ENCODE assay signal across 18 cellular contexts in the genomic region with DNA sequence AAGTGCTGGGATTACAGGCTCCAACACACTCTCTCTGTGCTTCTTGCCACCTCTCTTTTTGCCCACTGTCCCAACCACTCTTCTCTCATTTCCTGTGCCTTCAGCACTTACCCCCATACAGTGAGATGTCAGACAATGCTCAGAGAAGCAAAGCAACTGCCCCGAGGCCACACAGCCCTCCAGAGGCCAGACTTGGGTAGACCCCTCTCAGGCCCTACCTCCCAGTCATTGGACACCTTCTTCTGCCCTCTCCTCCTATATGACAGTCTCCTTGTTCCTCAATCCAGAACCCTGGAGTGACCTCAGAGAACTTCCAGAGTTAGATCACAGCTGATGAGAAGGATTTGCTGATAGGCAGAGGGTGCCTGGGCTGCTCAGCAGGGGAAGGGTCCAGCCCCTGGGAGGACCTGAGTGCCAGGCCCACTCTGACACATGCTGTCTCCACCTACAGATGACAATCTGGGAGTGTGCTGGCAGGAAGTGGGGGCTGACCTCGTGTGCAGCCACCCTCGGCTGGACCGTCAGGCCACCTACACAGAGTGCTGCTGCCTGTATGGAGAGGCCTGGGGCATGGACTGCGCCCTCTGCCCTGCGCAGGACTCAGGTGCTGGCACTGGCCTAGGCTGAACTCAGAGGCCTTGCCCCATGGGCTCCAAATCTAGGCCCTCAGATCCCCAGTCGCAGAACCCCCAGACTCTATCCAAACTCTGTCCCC. TPM values are rescaled to one million over a fixed set of nuclear protein-coding genes. Genes with fewer than 3 reads are reported as not detected.
DNase-seq lines count a peak whose midpoint lies in the region; ATAC-seq, FAIRE-seq and TF ChIP-seq lines count a peak whose summit lies in the region.
"Had no signal": no experiment of that assay in that cellular context is flagged by ENCODE, and none has a peak within 500 bp of the region (broad histone marks: within the 10 kb centered on the region; RNA-seq: fewer than 3 reads in every experiment).

No MANE protein-coding gene starts in this region.

- no peak overlapping the region for H3K4me2 ChIP-seq in HepG2 (ENCODE audit: low read depth, low read length)
- H3K4me2 ChIP-seq: GM23338 had no signal

- TF ChIP-seq RAD21 in HepG2 (CRISPR knock-in tag; IDR thresholded peaks at IDR 0.05) = no peak

- H3K4me3 ChIP-seq in HepG2 (replicated peaks in 1 of 3; ENCODE audit: insufficient read depth in 1 of 3, low read depth in 2 of 3, low read length in 3 of 3) (no peak overlapping the region), right lobe of liver (no peak overlapping the region)
- H3K4me3 ChIP-seq: GM23338 had no signal

- no peaks in the 10 kb centered on the region for H3K9me3 Mint-ChIP-seq in activated T-helper 1 cell treated with anti-CD3 and anti-CD28 coated beads, Interleukin-12 subunit alpha, Interleukin-12 subunit beta, Interleukin-2, Interleukin-4 antibody, amounts not matched to agents 30 ng/mL and 10 ng/mL and 1 ng/mL, durations not matched to agents 14 hours and 24 hours and 36 hours
- H3K9me3 Mint-ChIP-seq: GM23338 had no signal

- H3K4me3 Mint-ChIP-seq in activated T-helper 1 cell treated with anti-CD3 and anti-CD28 coated beads, Interleukin-12 subunit alpha, Interleukin-12 subunit beta, Interleukin-2, Interleukin-4 antibody, amounts not matched to agents 30 ng/mL and 10 ng/mL and 1 ng/mL, durations not matched to agents 14 hours and 24 hours and 36 hours = no peak overlapping the region
- H3K4me3 Mint-ChIP-seq: GM23338 had no signal

- DNase-seq in HepG2 (ENCODE audit: low spot score) (no peak), right lobe of liver (no peak), kidney tubule cell (ENCODE audit: low spot score) (peak; percentile 22), posterior vena cava (ENCODE audit: low spot score) (no peak), GM20000 (ENCODE audit: low spot score) (no peak)
- DNase-seq in activated T-helper 1 cell treated with anti-CD3 and anti-CD28 coated beads, Interleukin-12 subunit alpha, Interleukin-12 subunit beta, Interleukin-2, Interleukin-4 antibody, amounts not matched to agents 30 ng/mL and 10 ng/mL and 1 ng/mL, durations not matched to agents 14 hours and 24 hours and 36 hours (ENCODE audit: low spot score) = no peak
- DNase-seq in activated effector memory CD4-positive, alpha-beta T cell treated with anti-CD3 and anti-CD28 coated beads, Interleukin-2, amount 50 U/mL, for 16 hours = no peak
- DNase-seq: anterior cingulate cortex; hippocampal formation; KBM-7; NCI-H2029 treated with DMSO at 0.1 percent for 48 hours; NCI-H510A; SHP77 treated with DMSO at 0.1 percent for 48 hours; stimulated activated CD4-positive, alpha-beta T cell treated with anti-CD3 and anti-CD28 coated beads, Interleukin-1b, Interleukin-23, amount 100 ng/mL, for 48 hours had no signal

- no peak overlapping the region for H2AFZ ChIP-seq in HepG2 (ENCODE audit: low read length)
- H2AFZ ChIP-seq: GM23338 had no signal

- in situ Hi-C loops in HepG2 (cut with HindIII; ENCODE audit: extremely low pct_ligation_motif_present, low pct_unique_long_range_greater_than_20kb) = no loop called here

- TF ChIP-seq POLR2A in HepG2 (IDR thresholded peaks at IDR 0.05; ENCODE audit: insufficient read depth in 1 of 2, low read depth in 2 of 2, low read length in 2 of 2) = no peak
- TF ChIP-seq POLR2A in right lobe of liver (IDR thresholded peaks at IDR 0.05) = no peak

- H3K4me1 ChIP-seq in HepG2 (ENCODE audit: insufficient read depth, low read length) (peaks cover 6% of the 10 kb centered on the region; the same call in 1 of the 2 replicates), right lobe of liver (no peaks in the 10 kb centered on the region)

- TF ChIP-seq CTCF in HepG2 (CRISPR knock-in tag; IDR thresholded peaks at IDR 0.05) = no peak
- no peak for TF ChIP-seq CTCF in right lobe of liver (IDR thresholded peaks at IDR 0.05)
- no peak for TF ChIP-seq CTCF in GM20000 (IDR thresholded peaks at IDR 0.05; ENCODE audit: extremely low read depth, missing control alignments)

- H3K27ac ChIP-seq in HepG2 (ENCODE audit: extremely low read length, insufficient read depth, low read length) = no peak overlapping the region
- no peak overlapping the region for H3K27ac ChIP-seq in right lobe of liver
- H3K27ac ChIP-seq: HL-60 had no signal

- no peaks in the 10 kb centered on the region for H3K79me2 ChIP-seq in HepG2 (ENCODE audit: insufficient read depth, low read length)

- H3K36me3 ChIP-seq in HepG2 (replicated peaks in 1 of 2; ENCODE audit: control insufficient read depth in 1 of 2, insufficient read depth in 2 of 2, low read length in 2 of 2) (no peaks in the 10 kb centered on the region), right lobe of liver (no peaks in the 10 kb centered on the region)

- no peak for FAIRE-seq in HepG2 (lab: Jason Lieb, UNC)
- FAIRE-seq: endometrium had no signal

- ATAC-seq in HepG2 (no peak), right lobe of liver (no peak)
- ATAC-seq: activated CD4-positive, CD25-positive, alpha-beta regulatory T cell treated with anti-CD3 and anti-CD28 coated beads, Interleukin-2, amount 50 U/mL, for 24 hours; GM23338 had no signal

- H4K20me1 ChIP-seq in HepG2 (ENCODE audit: insufficient read depth, low read length) = no peaks in the 10 kb centered on the region

- H3K9ac ChIP-seq in HepG2 (ENCODE audit: insufficient read depth, low read depth, low read length) = no peak overlapping the region

- CTCF ChIA-PET in HepG2 (lab: Yijun Ruan, JAX; ENCODE audit: low intra/inter-chr PET ratio, low total read pairs) = interaction anchor here (1.6 kb wide), 1 partner anchor 9 kb away, joined by 3 read pairs; no protein-coding TSS in a partner anchor

- peaks cover 28% of the 10 kb centered on the region for H3K4me1 Mint-ChIP-seq in activated T-helper 1 cell treated with anti-CD3 and anti-CD28 coated beads, Interleukin-12 subunit alpha, Interleukin-12 subunit beta, Interleukin-2, Interleukin-4 antibody, amounts not matched to agents 30 ng/mL and 10 ng/mL and 1 ng/mL, durations not matched to agents 14 hours and 24 hours and 36 hours (ENCODE audit: low read depth)

- peaks cover 1 to 3% of the 10 kb centered on the region in 2 experiments; a peak in 3 of 5 replicates for H3K27me3 ChIP-seq in HepG2 (ENCODE audit: control insufficient read depth in 1 of 2, insufficient read depth in 2 of 2, low read length in 2 of 2)
- no peaks in the 10 kb centered on the region for H3K27me3 ChIP-seq in right lobe of liver

- POLR2A ChIA-PET in HepG2 (lab: Yijun Ruan, JAX) = no interaction called here

- H3K36me3 Mint-ChIP-seq in activated T-helper 1 cell treated with anti-CD3 and anti-CD28 coated beads, Interleukin-12 subunit alpha, Interleukin-12 subunit beta, Interleukin-2, Interleukin-4 antibody, amounts not matched to agents 30 ng/mL and 10 ng/mL and 1 ng/mL, durations not matched to agents 14 hours and 24 hours and 36 hours (ENCODE audit: low read depth) = peaks cover 38% of the 10 kb centered on the region

- 61% methylated on average over 2 of the region's 7 CpGs for WGBS in HepG2 (ENCODE audit: low lambda C conversion rate)
- WGBS in right lobe of liver (ENCODE audit: insufficient coverage, low coverage, low lambda C conversion rate, missing lambda C conversion rate) = 0% methylated on average over 1 of the region's 7 CpGs

- H3K9me3 ChIP-seq in HepG2 (ENCODE audit: low read length) (no peaks in the 10 kb centered on the region), right lobe of liver (no peaks in the 10 kb centered on the region)

- no peak for TF ChIP-seq EP300 in HepG2 (IDR thresholded peaks at IDR 0.05; ENCODE audit: low read depth in 2 of 2, low read length in 2 of 2)
- no peak for TF ChIP-seq EP300 in HepG2 (CRISPR knock-in tag; IDR thresholded peaks at IDR 0.05; ENCODE audit: borderline replicate concordance)

- intact Hi-C loops in HepG2 (cut with micrococcal nuclease; ENCODE audit: unreplicated experiment) (no loop called here), right lobe of liver (cut with DNase I) (no loop called here), posterior vena cava (cut with DNase I) (loop anchor here in 1 of 2 donors (10.0 kb wide), 1 partner anchor 311 kb away; no protein-coding TSS in a partner anchor)
- intact Hi-C loops in activated T-helper 1 cell treated with anti-CD3 and anti-CD28 coated beads, Interleukin-12 subunit alpha, Interleukin-12 subunit beta, Interleukin-2, Interleukin-4 antibody, amounts not matched to agents 30 ng/mL and 10 ng/mL and 1 ng/mL, durations not matched to agents 14 hours and 24 hours and 36 hours (cut with micrococcal nuclease) = no loop called here

- BruUV-seq in HepG2 (replicated peaks; lab: Mats Ljungman, UMichigan) = no TSS peak

- H3K27ac Mint-ChIP-seq in activated T-helper 1 cell treated with anti-CD3 and anti-CD28 coated beads, Interleukin-12 subunit alpha, Interleukin-12 subunit beta, Interleukin-2, Interleukin-4 antibody, amounts not matched to agents 30 ng/mL and 10 ng/mL and 1 ng/mL, durations not matched to agents 14 hours and 24 hours and 36 hours = peak overlapping the region; percentile 74
- H3K27ac Mint-ChIP-seq: GM23338 had no signal

- no peaks in the 10 kb centered on the region for H3K27me3 Mint-ChIP-seq in activated T-helper 1 cell treated with anti-CD3 and anti-CD28 coated beads, Interleukin-12 subunit alpha, Interleukin-12 subunit beta, Interleukin-2, Interleukin-4 antibody, amounts not matched to agents 30 ng/mL and 10 ng/mL and 1 ng/mL, durations not matched to agents 14 hours and 24 hours and 36 hours (ENCODE audit: insufficient read depth)

RNA-seq across cellular contexts. Expression of a gene that starts 24.4 kb away (rescaled TPM):
- total RNA-seq in HepG2 (2016; rRNA removed; fragmentation: Illumina TruSeq; extraction: Trizol) (0.45 and 0.86 TPM in 2 replicates), right lobe of liver (10 to 100 TPM; 19.3 to 40.8 (median 34.4) TPM), posterior vena cava (100 to 1,000 TPM; 200 to 265 TPM)
- total RNA-seq in HepG2 (2016; cell fraction: cytosol; rRNA removed; fragmentation: Illumina TruSeq; extraction: Trizol; ENCODE audit: low read depth) = 0.97 and 1.7 TPM in 2 replicates
- 0.65 and 0.95 TPM in 2 replicates for total RNA-seq in HepG2 (2016; cell fraction: insoluble cytoplasmic fraction; rRNA removed; fragmentation: Illumina TruSeq; extraction: Trizol)
- total RNA-seq in HepG2 (2016; cell fraction: membrane; rRNA removed; fragmentation: Illumina TruSeq; extraction: Trizol) = 0.37 and 1.2 TPM in 2 replicates
- 0.81 and 1.2 TPM in 2 replicates for total RNA-seq in HepG2 (2016; cell fraction: nucleus; rRNA removed; fragmentation: Illumina TruSeq; extraction: Trizol)
- 2.2 and 2.3 TPM in 2 replicates for polyA plus RNA-seq in HepG2 (2011; rRNA removed)
- polyA plus RNA-seq in HepG2 (2011; cell fraction: cytosol; rRNA removed) = 0.73 and 1.1 TPM in 2 replicates
- polyA plus RNA-seq in HepG2 (2011; cell fraction: nucleus; rRNA removed) = 13.9 and 21.0 TPM in 2 replicates
- 3.8 and 4.0 TPM in 2 replicates for polyA plus RNA-seq in HepG2 (2012)
- polyA plus RNA-seq in HepG2 (2016; cell fraction: cytosol; fragmentation: Illumina TruSeq; extraction: Trizol; ENCODE audit: low read depth) = 0.32 TPM in 2 replicates
- polyA plus RNA-seq in HepG2 (2016; cell fraction: insoluble cytoplasmic fraction; fragmentation: Illumina TruSeq; extraction: Trizol; ENCODE audit: low read depth) = 0.66 and 0.89 TPM in 2 replicates
- polyA plus RNA-seq in HepG2 (2016; cell fraction: membrane; fragmentation: Illumina TruSeq; extraction: Trizol; ENCODE audit: low read depth) = 0.61 and 0.92 TPM in 2 replicates
- 3.8 and 5.0 TPM in 2 replicates for polyA plus RNA-seq in HepG2 (2016; cell fraction: nucleus; fragmentation: Illumina TruSeq; extraction: Trizol; ENCODE audit: insufficient read depth, low read depth)
- polyA minus RNA-seq in HepG2 (2011; rRNA and poly(A)+ RNA removed; ENCODE audit: low replicate concordance) = 2.3 and 20.6 TPM in 2 replicates
- polyA minus RNA-seq in HepG2 (2011; cell fraction: cytosol; rRNA and poly(A)+ RNA removed) = 1.2 and 2.7 TPM in 2 replicates
- polyA minus RNA-seq in HepG2 (2011; cell fraction: nucleus; rRNA and poly(A)+ RNA removed) = 2.4 and 2.6 TPM in 2 replicates
- total RNA-seq in activated T-helper 1 cell treated with anti-CD3 and anti-CD28 coated beads, Interleukin-12 subunit alpha, Interleukin-12 subunit beta, Interleukin-2, Interleukin-4 antibody, amounts not matched to agents 30 ng/mL and 10 ng/mL and 1 ng/mL, durations not matched to agents 14 hours and 24 hours and 36 hours = 107 and 116 TPM in 2 replicates

RNA-seq across cellular contexts. Expression of a gene that starts 48.9 kb away (rescaled TPM):
- total RNA-seq in HepG2 (2016; rRNA removed; fragmentation: Illumina TruSeq; extraction: Trizol) = 13.8 and 16.2 TPM in 2 replicates
- total RNA-seq in HepG2 (2016; cell fraction: cytosol; rRNA removed; fragmentation: Illumina TruSeq; extraction: Trizol; ENCODE audit: low read depth) = 5.3 and 5.6 TPM in 2 replicates
- total RNA-seq in HepG2 (2016; cell fraction: insoluble cytoplasmic fraction; rRNA removed; fragmentation: Illumina TruSeq; extraction: Trizol) = 13.0 and 17.7 TPM in 2 replicates
- total RNA-seq in HepG2 (2016; cell fraction: membrane; rRNA removed; fragmentation: Illumina TruSeq; extraction: Trizol) = 7.8 and 10.7 TPM in 2 replicates
- total RNA-seq in HepG2 (2016; cell fraction: nucleus; rRNA removed; fragmentation: Illumina TruSeq; extraction: Trizol) = 13.0 and 13.3 TPM in 2 replicates
- polyA plus RNA-seq in HepG2 (2011; rRNA removed) = 17.4 and 20.6 TPM in 2 replicates
- polyA plus RNA-seq in HepG2 (2011; cell fraction: cytosol; rRNA removed) = 13.3 and 18.5 TPM in 2 replicates
- polyA plus RNA-seq in HepG2 (2011; cell fraction: nucleus; rRNA removed) = 67.9 and 84.5 TPM in 2 replicates
- 15.6 and 36.6 TPM in 2 replicates for polyA plus RNA-seq in HepG2 (2012)
- polyA plus RNA-seq in HepG2 (2016; cell fraction: cytosol; fragmentation: Illumina TruSeq; extraction: Trizol; ENCODE audit: low read depth) = 7.9 and 8.8 TPM in 2 replicates
- 20.3 and 25.0 TPM in 2 replicates for polyA plus RNA-seq in HepG2 (2016; cell fraction: insoluble cytoplasmic fraction; fragmentation: Illumina TruSeq; extraction: Trizol; ENCODE audit: low read depth)
- 14.5 and 16.5 TPM in 2 replicates for polyA plus RNA-seq in HepG2 (2016; cell fraction: membrane; fragmentation: Illumina TruSeq; extraction: Trizol; ENCODE audit: low read depth)
- polyA plus RNA-seq in HepG2 (2016; cell fraction: nucleus; fragmentation: Illumina TruSeq; extraction: Trizol; ENCODE audit: insufficient read depth, low read depth) = 34.3 and 43.8 TPM in 2 replicates
- polyA minus RNA-seq in HepG2 (2011; rRNA and poly(A)+ RNA removed; ENCODE audit: low replicate concordance) = 46.9 and 53.5 TPM in 2 replicates
- 25.8 and 30.2 TPM in 2 replicates for polyA minus RNA-seq in HepG2 (2011; cell fraction: cytosol; rRNA and poly(A)+ RNA removed)
- polyA minus RNA-seq in HepG2 (2011; cell fraction: nucleus; rRNA and poly(A)+ RNA removed) = 15.2 and 18.8 TPM in 2 replicates
- 10 to 100 TPM; 16.1 to 29.0 (median 22.4) TPM for total RNA-seq in right lobe of liver
- total RNA-seq in activated T-helper 1 cell treated with anti-CD3 and anti-CD28 coated beads, Interleukin-12 subunit alpha, Interleukin-12 subunit beta, Interleukin-2, Interleukin-4 antibody, amounts not matched to agents 30 ng/mL and 10 ng/mL and 1 ng/mL, durations not matched to agents 14 hours and 24 hours and 36 hours = 102 and 113 TPM in 2 replicates
- 10 to 100 TPM; 43.8 to 45.3 TPM for total RNA-seq in posterior vena cava

Comparison
In these comparisons a context has a peak if more than half of its experiments do, and no peak if none do; other contexts are left out.
1. RNA of a gene that starts 24.4 kb away (total RNA-seq): 200 to 265 TPM in posterior vena cava, 107 to 116 TPM in activated T-helper 1 cell treated with anti-CD3 and anti-CD28 coated beads, Interleukin-12 subunit alpha, Interleukin-12 subunit beta, Interleukin-2, Interleukin-4 antibody, amounts not matched to agents 30 ng/mL and 10 ng/mL and 1 ng/mL, durations not matched to agents 14 hours and 24 hours and 36 hours and 19.3 to 40.8 TPM in right lobe of liver; 0.37 to 1.7 TPM in HepG2; every median in the first group is over 4 times any median in the second.